15 cellular contexts compared by ENCODE assay signal in the genomic region with DNA sequence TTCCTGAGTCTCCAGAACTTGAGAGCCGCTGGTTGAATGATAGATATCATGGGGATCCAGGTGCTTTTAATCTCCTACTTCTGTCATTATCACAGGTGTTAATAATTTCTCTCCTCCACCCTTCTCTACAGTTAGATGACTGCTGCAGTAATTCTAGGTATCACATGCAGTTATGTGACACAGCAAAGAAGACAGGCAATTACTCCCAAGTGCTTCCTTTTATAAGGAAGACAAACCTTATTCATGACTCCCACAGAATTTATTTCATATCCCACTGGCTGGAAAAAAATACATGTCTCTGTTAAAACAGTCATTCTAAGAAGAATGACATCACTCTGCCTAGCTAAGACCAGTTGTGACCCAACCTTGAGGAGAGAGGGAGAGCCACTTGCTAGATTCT.
"Had no signal": no experiment of that assay in that cellular context is flagged by ENCODE, and none has a peak within 500 bp of the region (broad histone marks: within the 10 kb centered on the region; RNA-seq: fewer than 3 reads in every experiment).

No MANE protein-coding gene starts in this region.

- H3K4me3 ChIP-seq: lower lobe of right lung, ovary, right lobe of liver, thoracic aorta, tibial nerve, upper lobe of left lung had no signal

- H3K27me3 ChIP-seq: ovary, right lobe of liver, tibial nerve, upper lobe of left lung had no signal

- H3K36me3 ChIP-seq: lower lobe of right lung, ovary, right lobe of liver, thoracic aorta, tibial nerve, upper lobe of left lung had no signal

- DNase-seq: cortex of kidney; left ventricle myocardium superior; lower lobe of right lung; naive thymus-derived CD8-positive, alpha-beta T cell; nephron progenitor cell; occipital lobe; ovary; right lobe of liver; small intestine; stimulated activated CD4-positive, alpha-beta T cell treated with anti-CD3 and anti-CD28 coated beads, Interleukin-15, amount 100 ng/mL, for 24 hours; stimulated activated CD4-positive, alpha-beta T cell treated with anti-CD3 and anti-CD28 coated beads, Interleukin-2, amount 100 ng/mL, for 48 hours; stimulated activated naive B cell treated with anti-CD40 and anti-IgM and Interleukin-4, amounts not matched to agents 10 μg/mL and 1 μg/mL and 100 μg/mL, for 72 hours; upper lobe of left lung had no signal

- H3K27ac ChIP-seq: lower lobe of right lung, ovary, right lobe of liver, thoracic aorta, tibial nerve, upper lobe of left lung had no signal

- H3K9me3 ChIP-seq: lower lobe of right lung, ovary, right lobe of liver, thoracic aorta, tibial nerve, upper lobe of left lung had no signal
